Comparison of ENCODE assay signal across 1 cellular context in genomic region chr20:20368414-20369352, GRCh38.
TF ChIP-seq lines count a peak whose summit lies in the region.

No MANE protein-coding gene starts in this region.

TF ChIP-seq in SK-N-SH treated with all-trans-retinoic acid at 6 μM for 48 hours, 23 proteins besides CTCF, POLR2A, EP300 and RAD21 (continued from another document):
- TF ChIP-seq, protein P1, sequence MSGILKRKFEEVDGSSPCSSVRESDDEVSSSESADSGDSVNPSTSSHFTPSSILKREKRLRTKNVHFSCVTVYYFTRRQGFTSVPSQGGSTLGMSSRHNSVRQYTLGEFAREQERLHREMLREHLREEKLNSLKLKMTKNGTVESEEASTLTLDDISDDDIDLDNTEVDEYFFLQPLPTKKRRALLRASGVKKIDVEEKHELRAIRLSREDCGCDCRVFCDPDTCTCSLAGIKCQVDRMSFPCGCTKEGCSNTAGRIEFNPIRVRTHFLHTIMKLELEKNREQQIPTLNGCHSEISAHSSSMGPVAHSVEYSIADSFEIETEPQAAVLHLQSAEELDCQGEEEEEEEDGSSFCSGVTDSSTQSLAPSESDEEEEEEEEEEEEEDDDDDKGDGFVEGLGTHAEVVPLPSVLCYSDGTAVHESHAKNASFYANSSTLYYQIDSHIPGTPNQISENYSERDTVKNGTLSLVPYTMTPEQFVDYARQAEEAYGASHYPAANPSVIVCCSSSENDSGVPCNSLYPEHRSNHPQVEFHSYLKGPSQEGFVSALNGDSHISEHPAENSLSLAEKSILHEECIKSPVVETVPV (CRISPR knock-in tag; IDR thresholded peaks at IDR 0.05) = no peak
